In the genomic region with DNA sequence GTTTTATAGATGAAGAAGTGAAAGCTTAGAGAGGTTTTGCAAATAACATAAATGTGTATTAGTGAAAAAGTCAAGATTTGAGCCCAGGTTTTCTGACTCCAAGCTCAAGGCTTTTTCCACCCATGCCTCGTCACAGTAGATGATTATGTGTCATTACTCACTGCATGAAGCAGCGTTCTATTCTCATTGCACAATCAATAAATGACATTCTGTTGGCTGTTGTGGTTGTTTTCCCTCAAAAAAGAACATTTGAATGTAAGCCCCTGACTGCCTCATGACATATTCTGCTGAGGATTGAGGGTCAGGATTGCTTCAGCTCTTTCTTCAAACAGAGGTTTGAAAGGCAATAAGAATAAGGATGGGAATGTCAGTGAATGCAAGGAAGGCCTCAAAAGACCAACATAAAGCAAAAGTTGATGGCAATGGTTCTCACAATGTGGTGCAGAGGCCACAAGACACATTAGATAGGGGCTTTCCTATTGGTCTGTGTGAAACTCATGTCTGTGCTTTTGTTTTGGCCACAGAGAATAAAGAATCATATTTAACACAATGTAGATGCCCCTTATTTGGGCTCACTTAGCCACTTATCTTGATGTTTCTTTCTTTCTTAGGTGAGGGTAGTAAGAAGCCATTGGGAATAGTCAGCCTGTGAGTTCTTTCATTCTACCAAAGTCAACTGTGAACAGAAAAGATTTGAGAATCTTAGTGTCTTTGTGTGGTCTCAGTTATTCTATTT, we compare ENCODE assay signal across 12 cellular contexts. TPM values are rescaled to one million over a fixed set of nuclear protein-coding genes. Genes with fewer than 3 reads are reported as not detected.
DNase-seq lines count a peak whose midpoint lies in the region; ATAC-seq and TF ChIP-seq lines count a peak whose summit lies in the region.
"Had no signal": no experiment of that assay in that cellular context is flagged by ENCODE, and none has a peak within 500 bp of the region (broad histone marks: within the 10 kb centered on the region; RNA-seq: fewer than 3 reads in every experiment).

No MANE protein-coding gene starts in this region.

- no peak overlapping the region for H2AFZ ChIP-seq in neural cell (ENCODE audit: low read depth, low read length)

- no peak overlapping the region for H3K4me3 Mint-ChIP-seq in glutamatergic neuron (ENCODE audit: unreplicated experiment)
- H3K4me3 Mint-ChIP-seq: T-helper 2 cell treated with Interferon-gamma antibody and Interleukin-4, amounts not matched to agents 5 μg/mL and 100 μg/mL, for 36 hours had no signal

- H3K4me2 ChIP-seq in neural cell (ENCODE audit: low read length) = peak overlapping the region; percentile 15

- H3K9me3 ChIP-seq in neural cell (ENCODE audit: low read length) (no peaks in the 10 kb centered on the region), prostate gland (no peaks in the 10 kb centered on the region)
- H3K9me3 ChIP-seq: upper lobe of left lung had no signal

- DNase-seq in LHCN-M2 (ENCODE audit: low read depth) (peak; percentile 73), glutamatergic neuron (no peak), NCI-H146 (lab: John Stamatoyannopoulos, UW) (no peak), prostate gland (ENCODE audit: low spot score) (no peak)
- DNase-seq in activated naive CD4-positive, alpha-beta T cell treated with anti-CD3 and anti-CD28 coated beads, Interleukin-2, amount 50 U/mL, for 16 hours = no peak
- DNase-seq: activated effector memory CD4-positive, alpha-beta T cell treated with Interleukin-2 at 50 U/mL for 16 hours; mesendoderm had no signal

- H3K27me3 Mint-ChIP-seq in glutamatergic neuron (ENCODE audit: unreplicated experiment) = peaks cover 3% of the 10 kb centered on the region

- WGBS in prostate gland = 84% methylated on average over 2 of the region's 2 CpGs

- no peak for TF ChIP-seq POLR2A in prostate gland (IDR thresholded peaks at IDR 0.05)

- H3K4me1 ChIP-seq in prostate gland (replicated peaks) = no peaks in the 10 kb centered on the region

- H3K4me3 ChIP-seq in neural cell (ENCODE audit: low read length) = no peak overlapping the region
- H3K4me3 ChIP-seq in prostate gland = no peak overlapping the region
- H3K4me3 ChIP-seq: upper lobe of left lung had no signal

- H3K27me3 ChIP-seq in neural cell (ENCODE audit: insufficient read depth, low read depth, low read length) (no peaks in the 10 kb centered on the region), prostate gland (replicated peaks; ENCODE audit: insufficient read depth) (no peaks in the 10 kb centered on the region)
- H3K27me3 ChIP-seq: upper lobe of left lung had no signal

- intact Hi-C loops in prostate gland (cut with DNase I) = no loop called here

- no peak for TF ChIP-seq CTCF in neural cell (IDR thresholded peaks at IDR 0.05; ENCODE audit: poor library complexity, severe bottlenecking)
- TF ChIP-seq CTCF in glutamatergic neuron (IDR thresholded peaks at IDR 0.05; ENCODE audit: partially characterized antibody, unreplicated experiment) = no peak
- TF ChIP-seq CTCF in prostate gland (IDR thresholded peaks at IDR 0.05) = no peak

- no peaks in the 10 kb centered on the region for H3K36me3 ChIP-seq in neural cell (ENCODE audit: insufficient read depth, low read length)
- H3K36me3 ChIP-seq in prostate gland = no peaks in the 10 kb centered on the region
- H3K36me3 ChIP-seq: upper lobe of left lung had no signal

- ATAC-seq in GM18520 (IDR thresholded peaks at IDR 0.05; ENCODE audit: unreplicated experiment) (peak; percentile 57), GM21825 (IDR thresholded peaks at IDR 0.05; ENCODE audit: unreplicated experiment) (peak; percentile 36)

- peak; percentile 80 for TF ChIP-seq EP300 in neural cell (conservative IDR thresholded peaks at IDR 0.05; ENCODE audit: poor library complexity, severe bottlenecking)

- H3K27ac ChIP-seq in neural cell (ENCODE audit: low read length) (peak overlapping the region; percentile 43), prostate gland (no peak overlapping the region)

- no peaks in the 10 kb centered on the region for H4K20me1 ChIP-seq in neural cell (ENCODE audit: insufficient read depth)

- no peak overlapping the region for H3K27ac Mint-ChIP-seq in glutamatergic neuron (ENCODE audit: unreplicated experiment)
- H3K27ac Mint-ChIP-seq: T-helper 2 cell treated with Interferon-gamma antibody and Interleukin-4, amounts not matched to agents 5 μg/mL and 100 μg/mL, for 36 hours had no signal

- no peaks in the 10 kb centered on the region for H3K9me2 ChIP-seq in neural cell (ENCODE audit: insufficient read depth, low read length)

- no peaks in the 10 kb centered on the region for H3K79me2 ChIP-seq in neural cell (replicated peaks; ENCODE audit: insufficient read depth, low read length)

- H3F3A ChIP-seq in neural cell (ENCODE audit: insufficient read depth, low read length, poor library complexity, severe bottlenecking) = no peaks in the 10 kb centered on the region

- no peak overlapping the region for H3K9ac ChIP-seq in neural cell (ENCODE audit: low read length)

- no peaks in the 10 kb centered on the region for H3K36me3 Mint-ChIP-seq in glutamatergic neuron (ENCODE audit: unreplicated experiment)

- H3K9me3 Mint-ChIP-seq in glutamatergic neuron (ENCODE audit: unreplicated experiment) = peaks cover 4% of the 10 kb centered on the region
- H3K9me3 Mint-ChIP-seq: T-helper 2 cell treated with Interferon-gamma antibody and Interleukin-4, amounts not matched to agents 5 μg/mL and 100 μg/mL, for 36 hours had no signal

- no peaks in the 10 kb centered on the region for H3K4me1 Mint-ChIP-seq in glutamatergic neuron (ENCODE audit: low read depth, unreplicated experiment)

- TF ChIP-seq RAD21 in neural cell (conservative IDR thresholded peaks at IDR 0.05) = no peak

TF ChIP-seq in neural cell, 6 proteins besides CTCF, POLR2A, EP300 and RAD21:
- TF ChIP-seq POLR2AphosphoS5 (IDR thresholded peaks at IDR 0.05) (peak; percentile 74), EZH2 (IDR thresholded peaks at IDR 0.05; ENCODE audit: borderline replicate concordance, insufficient read depth, low read length, poor library complexity, severe bottlenecking) (no peak)

RNA-seq across cellular contexts. Expression of a gene that starts 5.4 kb away (rescaled TPM):
- total RNA-seq in LHCN-M2 (2014; rRNA removed) = 17.5 and 17.7 TPM in 2 replicates
- polyA plus RNA-seq in LHCN-M2 (2012) = 2.7 TPM
- polyA plus RNA-seq in neural cell = 96.1 and 111 TPM in 2 replicates
- 92.8 and 94.7 TPM in 2 replicates for polyA minus RNA-seq in neural cell
- 60.6 TPM for total RNA-seq in glutamatergic neuron (ENCODE audit: unreplicated experiment)
- total RNA-seq in prostate gland = 10 to 100 TPM in 1 of 2 donors, 1 to 10 TPM in 1; 8.7 to 55.0 TPM
